ENCODE assay signal across 13 cellular contexts in the genomic region with DNA sequence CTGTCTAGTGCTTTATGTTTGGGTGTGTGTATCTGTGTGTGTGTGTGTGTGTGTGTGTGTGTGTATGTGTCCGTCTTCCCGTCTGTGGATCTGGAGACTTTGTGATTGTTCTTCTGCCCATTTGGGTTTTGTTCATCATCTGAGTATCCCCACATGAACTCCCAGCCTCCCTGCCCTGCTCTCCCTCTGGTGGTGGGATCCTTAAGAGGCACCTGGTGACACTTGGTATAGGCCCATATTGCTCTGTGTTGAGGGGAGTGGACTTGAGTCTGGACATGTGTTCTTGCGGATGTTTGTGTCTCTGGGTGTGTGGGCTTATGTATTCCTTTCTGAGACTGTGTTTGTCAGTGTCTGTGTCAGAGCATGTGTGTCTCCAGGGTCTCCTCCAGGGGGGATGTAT. TPM values are rescaled to one million over a fixed set of nuclear protein-coding genes. Genes with fewer than 3 reads are reported as not detected.
DNase-seq lines count a peak whose midpoint lies in the region; ATAC-seq, FAIRE-seq and TF ChIP-seq lines count a peak whose summit lies in the region.
"Had no signal": no experiment of that assay in that cellular context is flagged by ENCODE, and none has a peak within 500 bp of the region (broad histone marks: within the 10 kb centered on the region; RNA-seq: fewer than 3 reads in every experiment).

No MANE protein-coding gene starts in this region.

- no peaks in the 10 kb centered on the region for H3K9me1 ChIP-seq in endothelial cell of umbilical vein (replicated peaks; ENCODE audit: control insufficient read depth, extremely low read depth, insufficient read depth, low read length)

- no peak overlapping the region for H3K4me3 ChIP-seq in HepG2 (replicated peaks in 1 of 3; ENCODE audit: insufficient read depth in 1 of 3, low read depth in 2 of 3, low read length in 3 of 3)
- H3K4me3 ChIP-seq in right lobe of liver, result no peak overlapping the region
- no peak overlapping the region for H3K4me3 ChIP-seq in Panc1 (ENCODE audit: low read depth in 2 of 2, low read length in 2 of 2)
- H3K4me3 ChIP-seq in endothelial cell of umbilical vein (replicated peaks in 1 of 3; ENCODE audit: insufficient read depth in 1 of 3, low read depth in 1 of 3, low read length in 3 of 3), result no peak overlapping the region
- no peak overlapping the region for H3K4me3 ChIP-seq in body of pancreas

- FAIRE-seq in HepG2 (lab: Jason Lieb, UNC) (peak; percentile 18), endothelial cell of umbilical vein (lab: Jason Lieb, UNC) (no peak)
- FAIRE-seq: GM18507, islet of Langerhans had no signal

- H3K9ac ChIP-seq in HepG2 (ENCODE audit: insufficient read depth, low read depth, low read length) (no peak overlapping the region), endothelial cell of umbilical vein (replicated peaks; ENCODE audit: extremely low read depth, insufficient read depth, low read length) (no peak overlapping the region)

- WGBS in HepG2 (ENCODE audit: low lambda C conversion rate), result 94% methylated on average over 2 of the region's 3 CpGs
- WGBS in right lobe of liver (ENCODE audit: insufficient coverage, low coverage, low lambda C conversion rate, missing lambda C conversion rate), result 71% methylated on average over 2 of the region's 3 CpGs
- 84 to 88% methylated on average over 3 of the region's 3 CpGs for WGBS in body of pancreas, 2 donors

- POLR2A ChIA-PET in HepG2 (lab: Yijun Ruan, JAX) (interaction anchor here (1.4 kb wide), 1 partner anchor 63 kb away, joined by 4 read pairs; a partner anchor contains a TSS), Panc1 (lab: Charles Lee) (no interaction called here), endothelial cell of umbilical vein (lab: Charles Lee) (interaction anchor here (0.6 kb wide), 1 partner anchor 15 kb away, joined by 7 read pairs; no protein-coding TSS in a partner anchor)

- H2AFZ ChIP-seq in HepG2 (ENCODE audit: low read length) (no peak overlapping the region), endothelial cell of umbilical vein (ENCODE audit: low read depth, low read length) (no peak overlapping the region)

- TF ChIP-seq POLR2A in HepG2 (IDR thresholded peaks at IDR 0.05; ENCODE audit: insufficient read depth in 1 of 2, low read depth in 2 of 2, low read length in 2 of 2) (no peak), right lobe of liver (IDR thresholded peaks at IDR 0.05) (no peak), endothelial cell of umbilical vein (IDR thresholded peaks at IDR 0.05; ENCODE audit: low read depth, low read length) (no peak), body of pancreas (IDR thresholded peaks at IDR 0.05) (no peak)

- no peaks in the 10 kb centered on the region for H4K20me1 ChIP-seq in HepG2 (ENCODE audit: insufficient read depth, low read length)
- H4K20me1 ChIP-seq in endothelial cell of umbilical vein (replicated peaks; ENCODE audit: control insufficient read depth, extremely low read depth, insufficient read depth, low read length), result no peaks in the 10 kb centered on the region

- ATAC-seq in HepG2 (peak; percentile 57), right lobe of liver (no peak), Panc1 (peak; percentile 71; the same call in 1 of the 2 replicates), body of pancreas (no peak)

- BruUV-seq in HepG2 (replicated peaks; lab: Mats Ljungman, UMichigan), result no TSS peak
- BruUV-seq in Panc1 (replicated peaks; lab: Mats Ljungman, UMichigan), result no TSS peak
- BruUV-seq in endothelial cell of umbilical vein (replicated peaks; lab: Mats Ljungman, UMichigan), result no TSS peak

- TF ChIP-seq EP300 in HepG2 (IDR thresholded peaks at IDR 0.05; ENCODE audit: low read depth in 2 of 2, low read length in 2 of 2), result no peak
- no peak for TF ChIP-seq EP300 in HepG2 (CRISPR knock-in tag; IDR thresholded peaks at IDR 0.05; ENCODE audit: borderline replicate concordance)

- dilution Hi-C loops in endothelial cell of umbilical vein (cut with MboI; ENCODE audit: extremely low pct_ligation_motif_present, low sequenced_read_pairs), result no loop called here

- in situ Hi-C loops in HepG2 (cut with HindIII; ENCODE audit: extremely low pct_ligation_motif_present, low pct_unique_long_range_greater_than_20kb) (no loop called here), Panc1 (cut with HindIII; ENCODE audit: low pct_unique_long_range_greater_than_20kb, low sequenced_read_pairs) (no loop called here)

- CTCF ChIA-PET in HepG2 (lab: Yijun Ruan, JAX; ENCODE audit: low intra/inter-chr PET ratio, low total read pairs) (interaction anchor here (1.1 to 1.5 kb wide), 2 partner anchors 63 to 64 kb away, joined by 3 to 6 read pairs; a partner anchor contains a TSS), Panc1 (lab: Charles Lee) (interaction anchor here (0.6 to 1.2 kb wide), 3 partner anchors 11 to 399 kb away, joined by 3 to 5 read pairs (median 5); no protein-coding TSS in a partner anchor), endothelial cell of umbilical vein (lab: Charles Lee) (interaction anchor here (0.9 to 2.4 kb wide), 4 partner anchors 18 to 134 kb away, joined by 3 to 14 read pairs (median 3); a partner anchor contains a TSS)

- H3K4me2 ChIP-seq in HepG2 (ENCODE audit: low read depth, low read length), result no peak overlapping the region
- no peak overlapping the region for H3K4me2 ChIP-seq in endothelial cell of umbilical vein (ENCODE audit: insufficient read depth, low read length)

- H3K4me1 ChIP-seq in HepG2 (ENCODE audit: insufficient read depth, low read length) (no peaks in the 10 kb centered on the region), right lobe of liver (no peaks in the 10 kb centered on the region), Panc1 (ENCODE audit: control insufficient read depth, insufficient read depth, low read length) (no peaks in the 10 kb centered on the region), endothelial cell of umbilical vein (ENCODE audit: control insufficient read depth, extremely low read depth, insufficient read depth, low read length) (no peaks in the 10 kb centered on the region), body of pancreas (peaks cover under 1% of the 10 kb centered on the region)

- peak; percentile 30; the same call in 1 of the 2 replicates for TF ChIP-seq RAD21 in HepG2 (CRISPR knock-in tag; IDR thresholded peaks at IDR 0.05)

- H3K36me3 ChIP-seq in HepG2 (replicated peaks in 1 of 2; ENCODE audit: control insufficient read depth in 1 of 2, insufficient read depth in 2 of 2, low read length in 2 of 2) (peaks cover 47 to 81% of the 10 kb centered on the region in 2 experiments), right lobe of liver (peaks cover 8 to 83% (median 55%) of the 10 kb centered on the region in 4 donors), Panc1 (ENCODE audit: control insufficient read depth, insufficient read depth, low read length) (peaks cover 15% of the 10 kb centered on the region), endothelial cell of umbilical vein (ENCODE audit: control insufficient read depth in 2 of 2, extremely low read depth in 1 of 2, insufficient read depth in 2 of 2, low read length in 2 of 2) (peaks cover 18 to 69% of the 10 kb centered on the region in 2 experiments), body of pancreas (replicated peaks in 1 of 2; ENCODE audit: insufficient read depth in 1 of 2, low read depth in 2 of 2) (peaks cover 29 to 57% of the 10 kb centered on the region in 2 donors)

- intact Hi-C loops in HepG2 (cut with micrococcal nuclease; ENCODE audit: unreplicated experiment) (loop anchor here (1.0 to 10.0 kb wide), 2 partner anchors 64 to 137 kb away; a partner anchor contains a TSS), right lobe of liver (cut with DNase I) (no loop called here), Panc1 (cut with micrococcal nuclease; ENCODE audit: unreplicated experiment) (no loop called here), endothelial cell of umbilical vein (cut with micrococcal nuclease) (no loop called here), body of pancreas (cut with DNase I) (no loop called here), cardiac septum (cut with DNase I) (no loop called here)

- H3K9me3 ChIP-seq in HepG2 (ENCODE audit: low read length) (no peaks in the 10 kb centered on the region), right lobe of liver (no peaks in the 10 kb centered on the region), Panc1 (ENCODE audit: control insufficient read depth, insufficient read depth, low read depth, low read length) (no peaks in the 10 kb centered on the region), endothelial cell of umbilical vein (replicated peaks; ENCODE audit: control insufficient read depth, insufficient read depth, low read length) (no peaks in the 10 kb centered on the region), body of pancreas (no peaks in the 10 kb centered on the region)

- DNase-seq in HepG2 (ENCODE audit: low spot score) (no peak), right lobe of liver (no peak), Panc1 (ENCODE audit: low read depth, low spot score) (no peak), endothelial cell of umbilical vein (ENCODE audit: low read depth, low spot score) (no peak), NCI-H748 treated with DMSO at 0.1 percent for 48 hours (lab: John Stamatoyannopoulos, UW) (no peak), COLO829 (ENCODE audit: low spot score) (no peak), body of pancreas (no peak), cardiac septum (ENCODE audit: low spot score) (no peak)
- DNase-seq: activated T-cell treated with anti-CD3 and anti-CD28 coated beads, Interleukin-2, amount 50 U/mL, for 72 hours; T-helper 1 cell had no signal

- no peaks in the 10 kb centered on the region; a peak in 1 of 5 replicates for H3K27me3 ChIP-seq in HepG2 (ENCODE audit: control insufficient read depth in 1 of 2, insufficient read depth in 2 of 2, low read length in 2 of 2)
- no peaks in the 10 kb centered on the region for H3K27me3 ChIP-seq in right lobe of liver
- no peaks in the 10 kb centered on the region for H3K27me3 ChIP-seq in Panc1 (ENCODE audit: control insufficient read depth, insufficient read depth, low read length)
- no peaks in the 10 kb centered on the region for H3K27me3 ChIP-seq in endothelial cell of umbilical vein (ENCODE audit: control insufficient read depth in 2 of 2, insufficient read depth in 2 of 2, low read length in 2 of 2)
- no peaks in the 10 kb centered on the region for H3K27me3 ChIP-seq in body of pancreas

- TF ChIP-seq CTCF in HepG2 (CRISPR knock-in tag; IDR thresholded peaks at IDR 0.05), result peak; percentile 41
- no peak for TF ChIP-seq CTCF in right lobe of liver (IDR thresholded peaks at IDR 0.05)
- no peak; the same call in 1 of the 2 replicates for TF ChIP-seq CTCF in Panc1 (IDR thresholded peaks at IDR 0.05)
- TF ChIP-seq CTCF in endothelial cell of umbilical vein (IDR thresholded peaks at IDR 0.05; ENCODE audit: extremely low read depth in 1 of 2, insufficient read depth in 1 of 2, low read depth in 1 of 2, low read length in 2 of 2), result peak; percentile 23 to 38
- TF ChIP-seq CTCF in body of pancreas (IDR thresholded peaks at IDR 0.05), result peak in 3 of 7 experiments; percentile 13 to 24 (median 19)

- H3K27ac ChIP-seq in HepG2 (ENCODE audit: extremely low read length, insufficient read depth, low read length) (no peak overlapping the region), right lobe of liver (no peak overlapping the region), Panc1 (ENCODE audit: low read length) (no peak overlapping the region), endothelial cell of umbilical vein (ENCODE audit: insufficient read depth, low read depth, low read length) (no peak overlapping the region), body of pancreas (no peak overlapping the region)
- H3K27ac ChIP-seq: C4-2B had no signal

- H3K79me2 ChIP-seq in HepG2 (ENCODE audit: insufficient read depth, low read length), result no peaks in the 10 kb centered on the region
- no peaks in the 10 kb centered on the region for H3K79me2 ChIP-seq in endothelial cell of umbilical vein (ENCODE audit: control insufficient read depth, insufficient read depth, low read length)

RNA-seq across cellular contexts. Expression of a gene that starts 15.3 kb away (rescaled TPM):
- 6.9 and 8.5 TPM in 2 replicates for total RNA-seq in HepG2 (2016; rRNA removed; fragmentation: Illumina TruSeq; extraction: Trizol)
- 4.0 and 4.8 TPM in 2 replicates for total RNA-seq in HepG2 (2016; cell fraction: cytosol; rRNA removed; fragmentation: Illumina TruSeq; extraction: Trizol; ENCODE audit: low read depth)
- total RNA-seq in HepG2 (2016; cell fraction: insoluble cytoplasmic fraction; rRNA removed; fragmentation: Illumina TruSeq; extraction: Trizol), result 5.2 and 8.3 TPM in 2 replicates
- 9.3 and 10.4 TPM in 2 replicates for total RNA-seq in HepG2 (2016; cell fraction: membrane; rRNA removed; fragmentation: Illumina TruSeq; extraction: Trizol)
- 4.9 and 5.7 TPM in 2 replicates for total RNA-seq in HepG2 (2016; cell fraction: nucleus; rRNA removed; fragmentation: Illumina TruSeq; extraction: Trizol)
- 8.3 and 9.1 TPM in 2 replicates for polyA plus RNA-seq in HepG2 (2011; rRNA removed)
- 6.2 and 8.1 TPM in 2 replicates for polyA plus RNA-seq in HepG2 (2011; cell fraction: cytosol; rRNA removed)
- 12.4 and 14.3 TPM in 2 replicates for polyA plus RNA-seq in HepG2 (2011; cell fraction: nucleus; rRNA removed)
- 4.5 and 6.4 TPM in 2 replicates for polyA plus RNA-seq in HepG2 (2012)
- polyA plus RNA-seq in HepG2 (2016; cell fraction: cytosol; fragmentation: Illumina TruSeq; extraction: Trizol; ENCODE audit: low read depth), result 5.0 and 5.5 TPM in 2 replicates
- polyA plus RNA-seq in HepG2 (2016; cell fraction: insoluble cytoplasmic fraction; fragmentation: Illumina TruSeq; extraction: Trizol; ENCODE audit: low read depth), result 8.9 and 9.7 TPM in 2 replicates
- polyA plus RNA-seq in HepG2 (2016; cell fraction: membrane; fragmentation: Illumina TruSeq; extraction: Trizol; ENCODE audit: low read depth), result 8.9 and 10.1 TPM in 2 replicates
- 16.2 and 16.9 TPM in 2 replicates for polyA plus RNA-seq in HepG2 (2016; cell fraction: nucleus; fragmentation: Illumina TruSeq; extraction: Trizol; ENCODE audit: insufficient read depth, low read depth)
- 2.5 and 13.8 TPM in 2 replicates for polyA minus RNA-seq in HepG2 (2011; rRNA and poly(A)+ RNA removed; ENCODE audit: low replicate concordance)
- 5.5 and 6.2 TPM in 2 replicates for polyA minus RNA-seq in HepG2 (2011; cell fraction: cytosol; rRNA and poly(A)+ RNA removed)
- 3.2 and 3.3 TPM in 2 replicates for polyA minus RNA-seq in HepG2 (2011; cell fraction: nucleus; rRNA and poly(A)+ RNA removed)
- total RNA-seq in right lobe of liver, result under 1 TPM in 1 of 6 experiments, not detected in 5; 0.15 TPM
- 10.2 TPM for total RNA-seq in Panc1 (2021; ENCODE audit: unreplicated experiment)
- polyA plus RNA-seq in Panc1 (2012; ENCODE audit: insufficient read length), result 14.5 TPM
- 0.13 and 1.7 TPM in 2 replicates for total RNA-seq in endothelial cell of umbilical vein
- 0.43 and 0.63 TPM in 2 replicates for polyA plus RNA-seq in endothelial cell of umbilical vein
- polyA plus RNA-seq in endothelial cell of umbilical vein (2011; cell fraction: cytosol; rRNA removed), result 0.45 and 0.59 TPM in 2 replicates
- polyA plus RNA-seq in endothelial cell of umbilical vein (2011; cell fraction: nucleus; rRNA removed), result 0.59 and 0.66 TPM in 2 replicates
- polyA plus RNA-seq in endothelial cell of umbilical vein (2012), result 0.28 and 0.30 TPM in 2 replicates
- 0.36 and 0.70 TPM in 2 replicates for polyA minus RNA-seq in endothelial cell of umbilical vein
- 1.3 TPM for polyA minus RNA-seq in endothelial cell of umbilical vein (2011; cell fraction: cytosol; rRNA and poly(A)+ RNA removed)
- 0.24 TPM in 1 of 2 replicates, not detected in the other for polyA minus RNA-seq in endothelial cell of umbilical vein (2011; cell fraction: nucleus; rRNA and poly(A)+ RNA removed)
- under 1 TPM; 0.26 to 0.33 TPM for total RNA-seq in body of pancreas
- 4.8 TPM for total RNA-seq in cardiac septum

RNA-seq across cellular contexts. Expression of a gene that starts 37.1 kb away (rescaled TPM):
- 17.1 and 17.9 TPM in 2 replicates for total RNA-seq in HepG2 (2016; rRNA removed; fragmentation: Illumina TruSeq; extraction: Trizol)
- total RNA-seq in HepG2 (2016; cell fraction: cytosol; rRNA removed; fragmentation: Illumina TruSeq; extraction: Trizol; ENCODE audit: low read depth), result 1.8 and 2.2 TPM in 2 replicates
- total RNA-seq in HepG2 (2016; cell fraction: insoluble cytoplasmic fraction; rRNA removed; fragmentation: Illumina TruSeq; extraction: Trizol), result 15.4 and 20.1 TPM in 2 replicates
- total RNA-seq in HepG2 (2016; cell fraction: membrane; rRNA removed; fragmentation: Illumina TruSeq; extraction: Trizol), result 6.7 and 7.0 TPM in 2 replicates
- total RNA-seq in HepG2 (2016; cell fraction: nucleus; rRNA removed; fragmentation: Illumina TruSeq; extraction: Trizol), result 15.0 and 17.0 TPM in 2 replicates
- 11.1 and 14.3 TPM in 2 replicates for polyA plus RNA-seq in HepG2 (2011; rRNA removed)
- polyA plus RNA-seq in HepG2 (2011; cell fraction: cytosol; rRNA removed), result 9.0 and 9.1 TPM in 2 replicates
- 34.5 and 44.9 TPM in 2 replicates for polyA plus RNA-seq in HepG2 (2011; cell fraction: nucleus; rRNA removed)
- polyA plus RNA-seq in HepG2 (2012), result 8.9 TPM in 2 replicates
- polyA plus RNA-seq in HepG2 (2016; cell fraction: cytosol; fragmentation: Illumina TruSeq; extraction: Trizol; ENCODE audit: low read depth), result 2.0 and 2.2 TPM in 2 replicates
- 19.2 and 20.6 TPM in 2 replicates for polyA plus RNA-seq in HepG2 (2016; cell fraction: insoluble cytoplasmic fraction; fragmentation: Illumina TruSeq; extraction: Trizol; ENCODE audit: low read depth)
- 4.0 and 4.3 TPM in 2 replicates for polyA plus RNA-seq in HepG2 (2016; cell fraction: membrane; fragmentation: Illumina TruSeq; extraction: Trizol; ENCODE audit: low read depth)
- polyA plus RNA-seq in HepG2 (2016; cell fraction: nucleus; fragmentation: Illumina TruSeq; extraction: Trizol; ENCODE audit: insufficient read depth, low read depth), result 43.1 and 48.7 TPM in 2 replicates
- polyA minus RNA-seq in HepG2 (2011; rRNA and poly(A)+ RNA removed; ENCODE audit: low replicate concordance), result 10.7 and 27.3 TPM in 2 replicates
- polyA minus RNA-seq in HepG2 (2011; cell fraction: cytosol; rRNA and poly(A)+ RNA removed), result 3.8 and 4.3 TPM in 2 replicates
- polyA minus RNA-seq in HepG2 (2011; cell fraction: nucleus; rRNA and poly(A)+ RNA removed), result 18.0 and 19.6 TPM in 2 replicates
- 1 to 10 TPM; 3.6 to 7.5 (median 4.6) TPM for total RNA-seq in right lobe of liver
- total RNA-seq in Panc1 (2021; ENCODE audit: unreplicated experiment), result 43.2 TPM
- polyA plus RNA-seq in Panc1 (2012; ENCODE audit: insufficient read length), result 29.4 TPM
- total RNA-seq in endothelial cell of umbilical vein, result 30.9 and 32.3 TPM in 2 replicates
- polyA plus RNA-seq in endothelial cell of umbilical vein, result 22.8 and 28.5 TPM in 2 replicates
- 23.3 and 27.4 TPM in 2 replicates for polyA plus RNA-seq in endothelial cell of umbilical vein (2011; cell fraction: cytosol; rRNA removed)
- 114 and 117 TPM in 2 replicates for polyA plus RNA-seq in endothelial cell of umbilical vein (2011; cell fraction: nucleus; rRNA removed)
- 23.2 and 25.1 TPM in 2 replicates for polyA plus RNA-seq in endothelial cell of umbilical vein (2012)
- 22.0 and 29.8 TPM in 2 replicates for polyA minus RNA-seq in endothelial cell of umbilical vein
- 7.1 TPM for polyA minus RNA-seq in endothelial cell of umbilical vein (2011; cell fraction: cytosol; rRNA and poly(A)+ RNA removed)
- polyA minus RNA-seq in endothelial cell of umbilical vein (2011; cell fraction: nucleus; rRNA and poly(A)+ RNA removed), result 23.6 and 27.4 TPM in 2 replicates
- 10 to 100 TPM; 14.3 to 21.8 TPM for total RNA-seq in body of pancreas
- 19.2 TPM for total RNA-seq in cardiac septum

Comparison
In these comparisons a context has a peak if more than half of its experiments do, and no peak if none do; other contexts are left out.
1. ATAC-seq: peak in HepG2 (single experiment) and Panc1 (single experiment); none in right lobe of liver (0 of 4) and body of pancreas (single experiment).
2. CTCF ChIP-seq: peak in HepG2 (single experiment) and endothelial cell of umbilical vein (2 of 2); none in right lobe of liver (0 of 4) and Panc1 (single experiment).